ENCODE assay signal across 23 cellular contexts in genomic region chr6:79922018-79922417, GRCh38.
"Had no signal": no experiment of that assay in that cellular context is flagged by ENCODE, and none has a peak within 500 bp of the region (broad histone marks: within the 10 kb centered on the region; RNA-seq: fewer than 3 reads in every experiment).

No MANE protein-coding gene starts in this region.

- DNase-seq: immature natural killer cell; kidney; left ventricle myocardium inferior; mesendoderm; naive thymus-derived CD4-positive, alpha-beta T cell; ovary; right lobe of liver; stimulated activated CD4-positive, alpha-beta T cell treated with anti-CD3 and anti-CD28 coated beads, Interleukin-1b, Interleukin-23, amount 100 ng/mL, for 48 hours; stimulated activated CD4-positive, alpha-beta T cell treated with anti-CD3 and anti-CD28 coated beads, Interleukin-2, amount 100 ng/mL, for 48 hours; stimulated activated CD4-positive, alpha-beta T cell treated with anti-CD3 and anti-CD28 coated beads, Interleukin-4, amount 100 ng/mL, for 4 hours; stimulated activated CD8-positive, alpha-beta memory T cell treated with anti-CD3 and anti-CD28 coated beads, Interleukin-4, amount 100 ng/mL, for 48 hours; stimulated activated naive CD4-positive, alpha-beta T cell treated with Interleukin-2 at 50 U/mL for 16 hours; stimulated activated naive CD8-positive, alpha-beta T cell treated with anti-CD3 and anti-CD28 coated beads, Interleukin-15, amount 100 ng/mL, for 72 hours; substantia nigra; upper lobe of left lung had no signal

- ATAC-seq: naive thymus-derived CD4-positive, alpha-beta T cell; natural killer cell treated with Interleukin-12 subunit alpha and Interleukin-12 subunit beta and Interleukin-15 and Interleukin-18, amount 100 ng/mL, for 72 hours; right lobe of liver; stimulated activated memory B cell treated with anti-CD40 and anti-IgM and Interleukin-4, amounts not matched to agents 10 μg/mL and 1 μg/mL and 100 μg/mL, for 72 hours; stimulated activated naive CD8-positive, alpha-beta T cell treated with anti-CD3 and anti-CD28 coated beads, Interleukin-15, amount 100 ng/mL, for 72 hours had no signal

- H3K4me2 ChIP-seq: smooth muscle cell had no signal

- H3K27ac ChIP-seq: left ventricle myocardium inferior, ovary, right atrium auricular region, right lobe of liver, tibial nerve, upper lobe of left lung, vagina had no signal

- H3K4me1 ChIP-seq: left ventricle myocardium inferior, right atrium auricular region, right lobe of liver, tibial nerve, upper lobe of left lung, vagina had no signal

- H3K27me3 ChIP-seq: ovary, right atrium auricular region, right lobe of liver, tibial nerve, upper lobe of left lung, vagina had no signal

- FAIRE-seq: islet of Langerhans, kidney had no signal

- H3K9me3 ChIP-seq: left ventricle myocardium inferior, ovary, right atrium auricular region, right lobe of liver, tibial nerve, upper lobe of left lung, vagina had no signal

- H3K4me3 ChIP-seq: left ventricle myocardium inferior, lung, ovary, right atrium auricular region, right lobe of liver, smooth muscle cell, tibial nerve, upper lobe of left lung, vagina had no signal

- H3K36me3 ChIP-seq: left ventricle myocardium inferior, ovary, right atrium auricular region, right lobe of liver, upper lobe of left lung, vagina had no signal
